Comparison of ENCODE assay signal across 25 cellular contexts in genomic region chr7:11690395-11690794, GRCh38.
"Had no signal": no experiment of that assay in that cellular context is flagged by ENCODE, and none has a peak within 500 bp of the region (broad histone marks: within the 10 kb centered on the region; RNA-seq: fewer than 3 reads in every experiment).

No MANE protein-coding gene starts in this region.

- H3K27ac Mint-ChIP-seq: dendritic cell treated with granulocyte-macrophage colony-stimulating factor and Interleukin-4, amounts not matched to agents 40 ng/mL and 50 ng/mL, for 4 days; effector memory CD8-positive, alpha-beta T cell; naive B cell; stimulated activated naive B cell treated with anti-CD40 and anti-IgM and Interleukin-4, amounts not matched to agents 10 μg/mL and 1 μg/mL and 100 μg/mL, for 72 hours; stimulated activated naive CD8-positive, alpha-beta T cell treated with anti-CD3 and anti-CD28 coated beads, Interleukin-15, amount 100 ng/mL, for 72 hours had no signal

- H3K27ac ChIP-seq: esophagus squamous epithelium, gastroesophageal sphincter, left ventricle myocardium inferior, lower lobe of right lung, neutrophil, right atrium auricular region, sigmoid colon, skin epidermis, testis, tibial nerve, upper lobe of right lung, vagina had no signal

- H3K36me3 Mint-ChIP-seq: naive B cell; stimulated activated naive B cell treated with anti-CD40 and anti-IgM and Interleukin-4, amounts not matched to agents 10 μg/mL and 1 μg/mL and 100 μg/mL, for 72 hours had no signal

- H3K4me1 Mint-ChIP-seq: stimulated activated naive CD8-positive, alpha-beta T cell treated with anti-CD3 and anti-CD28 coated beads, Interleukin-15, amount 100 ng/mL, for 72 hours had no signal

- ATAC-seq: effector memory CD8-positive, alpha-beta T cell; gastroesophageal sphincter; left cardiac atrium; lower lobe of right lung; stimulated activated naive B cell treated with anti-CD40 and anti-IgM and Interleukin-4, amounts not matched to agents 10 μg/mL and 1 μg/mL and 100 μg/mL, for 72 hours; stimulated activated naive CD8-positive, alpha-beta T cell treated with anti-CD3 and anti-CD28 coated beads, Interleukin-15, amount 100 ng/mL, for 72 hours; upper lobe of right lung had no signal

- H3K36me3 ChIP-seq: esophagus squamous epithelium, gastroesophageal sphincter, left ventricle myocardium inferior, lower lobe of right lung, neutrophil, right atrium auricular region, sigmoid colon, tibial nerve, upper lobe of right lung, vagina had no signal

- H3K4me3 ChIP-seq: esophagus squamous epithelium, gastroesophageal sphincter, left ventricle myocardium inferior, lower lobe of right lung, right atrium auricular region, sigmoid colon, skin epidermis, testis, tibial nerve, upper lobe of right lung, vagina had no signal

- H3K27me3 Mint-ChIP-seq: dendritic cell treated with granulocyte-macrophage colony-stimulating factor and Interleukin-4, amounts not matched to agents 40 ng/mL and 50 ng/mL, for 4 days; effector memory CD8-positive, alpha-beta T cell; naive B cell; stimulated activated naive B cell treated with anti-CD40 and anti-IgM and Interleukin-4, amounts not matched to agents 10 μg/mL and 1 μg/mL and 100 μg/mL, for 72 hours; stimulated activated naive CD8-positive, alpha-beta T cell treated with anti-CD3 and anti-CD28 coated beads, Interleukin-15, amount 100 ng/mL, for 72 hours had no signal

- H3K9me3 Mint-ChIP-seq: naive B cell had no signal

- H3K4me1 ChIP-seq: esophagus squamous epithelium, gastroesophageal sphincter, left ventricle myocardium inferior, lower lobe of right lung, right atrium auricular region, sigmoid colon, testis, upper lobe of right lung, vagina had no signal

- H3K27me3 ChIP-seq: esophagus squamous epithelium, gastroesophageal sphincter, neutrophil, right atrium auricular region, sigmoid colon, testis, tibial nerve, upper lobe of right lung, vagina had no signal

- DNase-seq: effector memory CD8-positive, alpha-beta T cell; esophagus squamous epithelium; foreskin fibroblast; glutamatergic neuron; kidney; left cardiac atrium; left ventricle myocardium inferior; lower lobe of right lung; mesenchymal stem cell; naive B cell; posterior cingulate gyrus; sigmoid colon; stimulated activated CD4-positive, alpha-beta T cell treated with anti-CD3 and anti-CD28 coated beads, Interleukin-2, amount 100 ng/mL, for 24 hours; stimulated activated CD4-positive, alpha-beta T cell treated with anti-CD3 and anti-CD28 coated beads, Interleukin-4, amount 100 ng/mL, for 4 hours; stimulated activated naive B cell treated with anti-CD40 and anti-IgM and Interleukin-4, amounts not matched to agents 10 μg/mL and 1 μg/mL and 100 μg/mL, for 72 hours; stimulated activated naive CD8-positive, alpha-beta T cell treated with anti-CD3 and anti-CD28 coated beads, Interleukin-15, amount 100 ng/mL, for 72 hours; testis; upper lobe of right lung had no signal

- H3K9me3 ChIP-seq: esophagus squamous epithelium, gastroesophageal sphincter, lower lobe of right lung, neutrophil, sigmoid colon, testis, upper lobe of right lung, vagina had no signal

- H3K4me3 Mint-ChIP-seq: dendritic cell treated with granulocyte-macrophage colony-stimulating factor and Interleukin-4, amounts not matched to agents 40 ng/mL and 50 ng/mL, for 4 days; effector memory CD8-positive, alpha-beta T cell; naive B cell; stimulated activated naive B cell treated with anti-CD40 and anti-IgM and Interleukin-4, amounts not matched to agents 10 μg/mL and 1 μg/mL and 100 μg/mL, for 72 hours; stimulated activated naive CD8-positive, alpha-beta T cell treated with anti-CD3 and anti-CD28 coated beads, Interleukin-15, amount 100 ng/mL, for 72 hours had no signal

- FAIRE-seq: kidney had no signal
